In genomic region chr16:23373436-23374219, GRCh38 we compare ENCODE assay signal across 27 cellular contexts.
"Had no signal": no experiment of that assay in that cellular context is flagged by ENCODE, and none has a peak within 500 bp of the region (broad histone marks: within the 10 kb centered on the region; RNA-seq: fewer than 3 reads in every experiment).

No MANE protein-coding gene starts in this region.

- H3K9ac ChIP-seq: neural progenitor cell had no signal

- FAIRE-seq: islet of Langerhans, kidney, pancreas, small intestine had no signal

- H3K4me3 ChIP-seq: left ventricle myocardium inferior, lung, neural progenitor cell, pancreas, prostate gland, sigmoid colon, tibial nerve, upper lobe of left lung, vagina had no signal

- DNase-seq: hypothalamus; immature natural killer cell; kidney; left ventricle myocardium inferior; mesendoderm; naive B cell; natural killer cell; nephron progenitor cell; retina; right cardiac atrium; sigmoid colon; small intestine; stimulated activated CD4-positive, alpha-beta T cell treated with anti-CD3 and anti-CD28 coated beads, Interleukin-1b, Interleukin-23, amount 100 ng/mL, for 48 hours; stimulated activated CD4-positive, alpha-beta T cell treated with anti-CD3 and anti-CD28 coated beads, Interleukin-2, amount 100 ng/mL, for 48 hours; stimulated activated CD4-positive, alpha-beta T cell treated with anti-CD3 and anti-CD28 coated beads, Interleukin-4, amount 100 ng/mL, for 4 hours; stimulated activated CD8-positive, alpha-beta memory T cell treated with anti-CD3 and anti-CD28 coated beads, Interleukin-4, amount 100 ng/mL, for 48 hours; stimulated activated naive CD4-positive, alpha-beta T cell treated with Interleukin-2 at 50 U/mL for 16 hours; stimulated activated naive CD8-positive, alpha-beta T cell treated with anti-CD3 and anti-CD28 coated beads, Interleukin-15, amount 100 ng/mL, for 72 hours; substantia nigra had no signal

- ATAC-seq: natural killer cell; right cardiac atrium; stimulated activated naive CD8-positive, alpha-beta T cell treated with anti-CD3 and anti-CD28 coated beads, Interleukin-15, amount 100 ng/mL, for 72 hours had no signal

- H3K36me3 ChIP-seq: left ventricle myocardium inferior, neural progenitor cell, pancreas, prostate gland, sigmoid colon, tibial nerve, upper lobe of left lung, vagina had no signal

- H3K4me1 ChIP-seq: left ventricle myocardium inferior, neural progenitor cell, pancreas, prostate gland, sigmoid colon, tibial nerve, upper lobe of left lung, vagina had no signal

- H2AFZ ChIP-seq: neural progenitor cell had no signal

- H3K27ac ChIP-seq: left ventricle myocardium inferior, neural progenitor cell, pancreas, prostate gland, sigmoid colon, tibial nerve, upper lobe of left lung, vagina had no signal

- H3K27me3 ChIP-seq: neural progenitor cell, pancreas, sigmoid colon, tibial nerve, upper lobe of left lung, vagina had no signal

- H3K9me3 ChIP-seq: left ventricle myocardium inferior, pancreas, prostate gland, sigmoid colon, tibial nerve, upper lobe of left lung, vagina had no signal

- H3K4me2 ChIP-seq: neural progenitor cell had no signal
